Comparison of ENCODE assay signal across 27 cellular contexts in the genomic region with DNA sequence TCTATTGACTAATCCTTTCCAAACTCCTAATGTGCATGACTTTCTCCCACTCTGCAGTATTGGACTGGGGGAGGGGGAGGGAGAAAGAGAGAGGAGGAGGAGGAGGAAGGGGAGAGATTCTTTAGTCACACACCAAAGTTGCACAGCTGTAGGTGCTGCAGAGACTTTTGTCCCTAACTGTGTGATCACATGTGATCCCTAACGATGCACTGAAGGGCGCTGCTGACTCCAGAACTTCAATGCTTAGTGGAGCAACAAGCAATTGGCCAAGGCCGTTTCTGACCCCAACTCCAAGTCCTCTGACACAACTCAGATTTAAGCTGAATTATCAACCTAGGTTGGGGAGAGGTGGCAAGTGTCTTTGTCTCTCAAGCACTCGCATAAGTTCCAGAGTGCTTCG.
"Had no signal": no experiment of that assay in that cellular context is flagged by ENCODE, and none has a peak within 500 bp of the region (broad histone marks: within the 10 kb centered on the region; RNA-seq: fewer than 3 reads in every experiment).

No MANE protein-coding gene starts in this region.

- DNase-seq: activated CD4-positive, alpha-beta memory T cell treated with anti-CD3 and anti-CD28 coated beads, Interleukin-2, amount 10 ng/mL, durations not matched to agents 7 days and 5 days; activated CD4-positive, alpha-beta T cell treated with anti-CD3 and anti-CD28 coated beads for 36 hours; activated CD4-positive, alpha-beta T cell treated with anti-CD3 and anti-CD28 coated beads, Interleukin-2, amount 50 U/mL, for 1 hour; activated gamma-delta T cell treated with Interleukin-2 at 50 U/mL for 16 hours; activated naive CD4-positive, alpha-beta T cell treated with anti-CD3 and anti-CD28 coated beads, Interleukin-2, amount 10 ng/mL, durations not matched to agents 7 days and 5 days; activated naive CD8-positive, alpha-beta T cell treated with anti-CD3 and anti-CD28 coated beads, Interleukin-2, amount 10 ng/mL, durations not matched to agents 7 days and 5 days; activated T-cell treated with anti-CD3 and anti-CD28 coated beads, Interleukin-2, amount 50 U/mL, for 72 hours; aorta; central memory CD4-positive, alpha-beta T cell; Kasumi-1; KBM-7; MV-4-11; NCI-H1105; NCI-H1436; NCI-H1694 treated with DMSO at 0.1 percent for 48 hours; NCI-H2029 treated with DMSO at 0.1 percent for 48 hours; NCI-H2227 treated with DMSO at 0.1 percent for 48 hours; NCI-H446 treated with DMSO at 0.1 percent for 48 hours; NCI-H526 treated with DMSO at 0.1 percent for 48 hours; Peyer's patch; Right ventricle myocardium superior; SJCRH30; SK-N-SH; T-helper 1 cell had no signal

- H3K9ac ChIP-seq: SK-N-SH had no signal

- H3K27me3 Mint-ChIP-seq: activated naive CD4-positive, alpha-beta T cell treated with anti-CD3 and anti-CD28 coated beads, Interleukin-2, amount 10 ng/mL, durations not matched to agents 7 days and 5 days had no signal

- H3K4me3 ChIP-seq: Peyer's patch, SJCRH30 had no signal

- H3K9me3 ChIP-seq: Peyer's patch, SK-N-SH had no signal

- H3K27ac ChIP-seq: Peyer's patch, RWPE1, SJCRH30, VCaP had no signal

- H3K27me3 ChIP-seq: Peyer's patch, SJCRH30 had no signal

- H3K4me1 ChIP-seq: Peyer's patch, SJCRH30 had no signal

- H3K36me3 ChIP-seq: Peyer's patch, SJCRH30 had no signal

- ATAC-seq: activated CD4-positive, alpha-beta T cell treated with anti-CD3 and anti-CD28 coated beads for 36 hours; activated T-cell treated with anti-CD3 and anti-CD28 coated beads, Interleukin-2, amount 50 U/mL, for 72 hours had no signal

- H3K9me3 Mint-ChIP-seq: activated CD4-positive, alpha-beta memory T cell treated with anti-CD3 and anti-CD28 coated beads, Interleukin-2, amount 10 ng/mL, durations not matched to agents 7 days and 5 days; activated naive CD4-positive, alpha-beta T cell treated with anti-CD3 and anti-CD28 coated beads, Interleukin-2, amount 10 ng/mL, durations not matched to agents 7 days and 5 days; activated T-cell treated with anti-CD3 and anti-CD28 coated beads, Interleukin-2, amount 50 U/mL, for 72 hours; activated T-helper 2 cell treated with anti-CD3 and anti-CD28 coated beads, Interferon-gamma antibody, Interleukin-2, Interleukin-4, amounts not matched to agents 10 μg/mL and 5 μg/mL and 100 μg/mL, durations not matched to agents 14 hours and 24 hours and 36 hours had no signal

- H3K36me3 Mint-ChIP-seq: activated naive CD4-positive, alpha-beta T cell treated with anti-CD3 and anti-CD28 coated beads, Interleukin-2, amount 10 ng/mL, durations not matched to agents 7 days and 5 days; activated naive CD8-positive, alpha-beta T cell treated with anti-CD3 and anti-CD28 coated beads, Interleukin-2, amount 10 ng/mL, durations not matched to agents 7 days and 5 days had no signal

- H3K4me3 Mint-ChIP-seq: activated CD4-positive, alpha-beta memory T cell treated with anti-CD3 and anti-CD28 coated beads, Interleukin-2, amount 10 ng/mL, durations not matched to agents 7 days and 5 days; activated CD4-positive, alpha-beta T cell treated with anti-CD3 and anti-CD28 coated beads for 36 hours; activated naive CD4-positive, alpha-beta T cell treated with anti-CD3 and anti-CD28 coated beads, Interleukin-2, amount 10 ng/mL, durations not matched to agents 7 days and 5 days; activated naive CD8-positive, alpha-beta T cell treated with anti-CD3 and anti-CD28 coated beads, Interleukin-2, amount 10 ng/mL, durations not matched to agents 7 days and 5 days; activated T-cell treated with anti-CD3 and anti-CD28 coated beads, Interleukin-2, amount 50 U/mL, for 72 hours had no signal

- H3K4me1 Mint-ChIP-seq: activated CD4-positive, alpha-beta memory T cell treated with anti-CD3 and anti-CD28 coated beads, Interleukin-2, amount 10 ng/mL, durations not matched to agents 7 days and 5 days; activated CD4-positive, alpha-beta T cell treated with anti-CD3 and anti-CD28 coated beads for 36 hours; activated naive CD4-positive, alpha-beta T cell treated with anti-CD3 and anti-CD28 coated beads, Interleukin-2, amount 10 ng/mL, durations not matched to agents 7 days and 5 days; activated naive CD8-positive, alpha-beta T cell treated with anti-CD3 and anti-CD28 coated beads, Interleukin-2, amount 10 ng/mL, durations not matched to agents 7 days and 5 days had no signal

- H3K4me2 ChIP-seq: SK-N-SH had no signal

- H3K27ac Mint-ChIP-seq: activated CD4-positive, alpha-beta memory T cell treated with anti-CD3 and anti-CD28 coated beads, Interleukin-2, amount 10 ng/mL, durations not matched to agents 7 days and 5 days; activated CD4-positive, alpha-beta T cell treated with anti-CD3 and anti-CD28 coated beads for 36 hours; activated naive CD4-positive, alpha-beta T cell treated with anti-CD3 and anti-CD28 coated beads, Interleukin-2, amount 10 ng/mL, durations not matched to agents 7 days and 5 days; activated naive CD8-positive, alpha-beta T cell treated with anti-CD3 and anti-CD28 coated beads, Interleukin-2, amount 10 ng/mL, durations not matched to agents 7 days and 5 days; activated T-cell treated with anti-CD3 and anti-CD28 coated beads, Interleukin-2, amount 50 U/mL, for 72 hours; activated T-helper 2 cell treated with anti-CD3 and anti-CD28 coated beads, Interferon-gamma antibody, Interleukin-2, Interleukin-4, amounts not matched to agents 10 μg/mL and 5 μg/mL and 100 μg/mL, durations not matched to agents 14 hours and 24 hours and 36 hours had no signal
